ENCODE assay signal across 17 cellular contexts in the genomic region with DNA sequence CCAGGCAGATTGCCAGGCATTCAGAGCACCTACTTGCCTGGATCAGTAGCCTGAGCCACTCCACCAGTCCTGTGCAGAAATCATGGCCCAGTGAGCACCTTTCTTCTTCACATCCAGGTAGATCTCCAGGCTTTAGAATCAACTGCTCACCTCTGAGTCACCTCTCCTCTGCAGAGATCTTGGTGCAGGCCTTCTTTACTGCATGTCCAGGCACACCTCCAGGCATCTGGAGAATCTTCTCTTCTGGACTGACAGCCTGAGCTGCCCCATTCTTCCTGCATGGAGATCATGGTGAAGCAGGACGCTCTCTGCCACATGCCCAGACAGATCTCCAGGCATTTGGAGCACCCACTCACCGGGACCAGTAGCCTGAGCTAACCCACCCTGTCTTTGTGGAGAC.
A peak's percentile ranks its signal among the peaks of the same experiment; 100 is the strongest.
DNase-seq lines count a peak whose midpoint lies in the region; ATAC-seq, FAIRE-seq and TF ChIP-seq lines count a peak whose summit lies in the region.
"Had no signal": no experiment of that assay in that cellular context is flagged by ENCODE, and none has a peak within 500 bp of the region (broad histone marks: within the 10 kb centered on the region; RNA-seq: fewer than 3 reads in every experiment).

No MANE protein-coding gene starts in this region.

- H2BK20ac ChIP-seq in H1 (ENCODE audit: low read length), result no peak overlapping the region

- H4K20me1 ChIP-seq in H1 (replicated peaks in 1 of 2; ENCODE audit: control insufficient read depth in 1 of 2, insufficient read depth in 2 of 2, low read length in 2 of 2), result no peaks in the 10 kb centered on the region
- H4K20me1 ChIP-seq: BLaER1 treated with 17β-estradiol and CSF1 and Interleukin-3, amounts not matched to agents 10 nM and 100 nM had no signal

- H3K4ac ChIP-seq in H1 (replicated peaks; ENCODE audit: insufficient read length, low read depth, low read length) (no peak overlapping the region), neuronal stem cell (ENCODE audit: low read length) (no peak overlapping the region)

- no peak overlapping the region for H4K5ac ChIP-seq in H1 (ENCODE audit: insufficient read length, low read depth, low read length)

- H3K4me1 ChIP-seq in RWPE2 (ENCODE audit: insufficient read depth, poor library complexity, severe bottlenecking), result no peaks in the 10 kb centered on the region
- no peaks in the 10 kb centered on the region; a peak in 1 of 7 replicates for H3K4me1 ChIP-seq in H1 (replicated peaks in 1 of 4; ENCODE audit: control insufficient read depth in 3 of 4, insufficient read depth in 4 of 4, low read length in 3 of 4)
- peaks cover 0 to 8% (median 0%) of the 10 kb centered on the region in 3 donors for H3K4me1 ChIP-seq in gastroesophageal sphincter
- peaks cover 2 to 4% of the 10 kb centered on the region in 2 donors for H3K4me1 ChIP-seq in neuronal stem cell (ENCODE audit: control insufficient read depth in 2 of 2, insufficient read depth in 1 of 2, low read depth in 1 of 2, low read length in 2 of 2)
- peaks cover 0 to 5% of the 10 kb centered on the region in 2 donors for H3K4me1 ChIP-seq in adrenal gland (replicated peaks in 1 of 2)
- H3K4me1 ChIP-seq in HAP-1, result no peaks in the 10 kb centered on the region

- H3K27me3 ChIP-seq in RWPE2 (ENCODE audit: insufficient read depth, poor library complexity, severe bottlenecking), result no peaks in the 10 kb centered on the region
- no peaks in the 10 kb centered on the region for H3K27me3 ChIP-seq in H1 (replicated peaks in 1 of 4; ENCODE audit: control insufficient read depth in 3 of 4, extremely low read depth in 1 of 4, insufficient read depth in 3 of 4, low read length in 3 of 4)
- no peaks in the 10 kb centered on the region for H3K27me3 ChIP-seq in gastroesophageal sphincter
- no peaks in the 10 kb centered on the region for H3K27me3 ChIP-seq in neuronal stem cell (ENCODE audit: control insufficient read depth in 3 of 3, insufficient read depth in 3 of 3, low read depth in 1 of 3, low read length in 3 of 3)
- no peaks in the 10 kb centered on the region for H3K27me3 ChIP-seq in adrenal gland
- H3K27me3 ChIP-seq in HAP-1 (ENCODE audit: low read depth), result no peaks in the 10 kb centered on the region
- H3K27me3 ChIP-seq: BLaER1 treated with 17β-estradiol and CSF1 and Interleukin-3, amounts not matched to agents 10 nM and 100 nM had no signal

- no peak overlapping the region for H4K91ac ChIP-seq in H1 (replicated peaks; ENCODE audit: insufficient read length, low read length)
- no peak overlapping the region for H4K91ac ChIP-seq in neuronal stem cell (ENCODE audit: low read depth, low read length, poor library complexity)

- in situ Hi-C loops in G401 (cut with HindIII; ENCODE audit: low sequenced_read_pairs), result no loop called here
- in situ Hi-C loops in HAP-1 (cut with MboI; ENCODE audit: low sequenced_read_pairs), result no loop called here

- H3K36me3 ChIP-seq in RWPE2 (ENCODE audit: low read depth), result no peaks in the 10 kb centered on the region
- no peaks in the 10 kb centered on the region for H3K36me3 ChIP-seq in H1 (ENCODE audit: control insufficient read depth in 2 of 4, insufficient read depth in 4 of 4, low read length in 3 of 4)
- no peaks in the 10 kb centered on the region for H3K36me3 ChIP-seq in gastroesophageal sphincter
- H3K36me3 ChIP-seq in neuronal stem cell (replicated peaks in 1 of 2; ENCODE audit: control insufficient read depth in 2 of 2, insufficient read depth in 2 of 2, low read length in 2 of 2), result no peaks in the 10 kb centered on the region
- H3K36me3 ChIP-seq in adrenal gland (replicated peaks in 1 of 2), result no peaks in the 10 kb centered on the region
- no peaks in the 10 kb centered on the region for H3K36me3 ChIP-seq in HAP-1 (replicated peaks)
- H3K36me3 ChIP-seq: BLaER1 treated with 17β-estradiol and CSF1 and Interleukin-3, amounts not matched to agents 10 nM and 100 nM had no signal

- no peaks in the 10 kb centered on the region for H3K79me2 ChIP-seq in H1 (ENCODE audit: control insufficient read depth in 1 of 2, insufficient read depth in 2 of 2, low read length in 2 of 2)

- no peak for TF ChIP-seq EP300 in H1 (IDR thresholded peaks at IDR 0.05; ENCODE audit: borderline replicate concordance in 1 of 2, low read depth in 2 of 2, low read length in 2 of 2)
- no peak for TF ChIP-seq EP300 in gastroesophageal sphincter (IDR thresholded peaks at IDR 0.05)

- no peak overlapping the region for H3K27ac ChIP-seq in RWPE2 (ENCODE audit: poor library complexity, severe bottlenecking)
- H3K27ac ChIP-seq in H1 (ENCODE audit: low read depth, low read length), result no peak overlapping the region
- no peak overlapping the region for H3K27ac ChIP-seq in gastroesophageal sphincter
- no peak overlapping the region for H3K27ac ChIP-seq in neuronal stem cell (replicated peaks; ENCODE audit: low read length)
- no peak overlapping the region for H3K27ac ChIP-seq in adrenal gland
- H3K27ac ChIP-seq: BLaER1 treated with 17β-estradiol and CSF1 and Interleukin-3, amounts not matched to agents 10 nM and 100 nM had no signal

- intact Hi-C loops in adrenal gland (cut with DNase I), result no loop called here

- H3K56ac ChIP-seq in H1 (replicated peaks; ENCODE audit: insufficient read length, low read depth, low read length), result no peak overlapping the region

- no peak overlapping the region for H3K14ac ChIP-seq in H1 (ENCODE audit: insufficient read length)
- no peak overlapping the region for H3K14ac ChIP-seq in neuronal stem cell (ENCODE audit: low read length)

- no peak overlapping the region for H2BK15ac ChIP-seq in H1 (ENCODE audit: low read length)
- no peak overlapping the region for H2BK15ac ChIP-seq in neuronal stem cell (ENCODE audit: low read length)

- POLR2A ChIA-PET in H1 (lab: Charles Lee; ENCODE audit: partially characterized antibody), result no interaction called here

- FAIRE-seq in H1 (lab: Jason Lieb, UNC), result no peak
- FAIRE-seq: GM12878, GM19239, HepG2 had no signal

- DNase-seq in RWPE2 (ENCODE audit: low spot score) (no peak), H1 (ENCODE audit: low read depth in 1 of 2, low spot score in 2 of 2) (no peak), neuronal stem cell (ENCODE audit: low spot score) (no peak), G401 (ENCODE audit: low spot score) (no peak), ecto neural progenitor cell (ENCODE audit: low spot score) (no peak), adrenal gland (no peak), HAP-1 (ENCODE audit: low spot score in 2 of 2) (no peak)
- DNase-seq: Calu3; CD8-positive, alpha-beta T cell; DMS79 treated with DMSO at 0.1 percent for 48 hours; HFFc6 had no signal

- WGBS in H1 (ENCODE audit: extremely low coverage in 1 of 2, insufficient coverage in 1 of 2, insufficient read length in 1 of 2, insufficient replicate concordance in 2 of 2, low coverage in 1 of 2, low lambda C conversion rate in 2 of 2, missing lambda C conversion rate in 1 of 2), 2 experiments, result 89% methylated on average over 2 of the region's 2 CpGs; no CpG with 5 or more reads in 1 of the 2 experiments
- no CpG with 5 or more reads among the region's 2 CpGs for WGBS in gastroesophageal sphincter (ENCODE audit: low coverage in 1 of 2), 2 donors
- no CpG with 5 or more reads among the region's 2 CpGs for WGBS in neuronal stem cell (ENCODE audit: extremely low coverage in 2 of 2, insufficient read length in 2 of 2, insufficient replicate concordance in 1 of 2), 2 donors
- 84 to 100% (median 96%) methylated on average over 2 of the region's 2 CpGs; no CpG with 5 or more reads in 1 of the 4 donors for WGBS in adrenal gland, 4 donors

- H3K4me3 ChIP-seq in RWPE2 (ENCODE audit: severe bottlenecking) (no peak overlapping the region), H1 (ENCODE audit: extremely low read depth in 1 of 4, insufficient read depth in 2 of 4, low read depth in 3 of 4, low read length in 4 of 4) (no peak overlapping the region), gastroesophageal sphincter (no peak overlapping the region), neuronal stem cell (ENCODE audit: low read length in 2 of 2) (no peak overlapping the region), adrenal gland (no peak overlapping the region), HAP-1 (no peak overlapping the region)
- H3K4me3 ChIP-seq: BLaER1 treated with 17β-estradiol and CSF1 and Interleukin-3, amounts not matched to agents 10 nM and 100 nM; GM12878 had no signal

- no peaks in the 10 kb centered on the region for H3K9me3 ChIP-seq in RWPE2 (ENCODE audit: severe bottlenecking)
- peaks cover 17 to 20% of the 10 kb centered on the region in 2 experiments for H3K9me3 ChIP-seq in H1 (ENCODE audit: insufficient read depth in 2 of 2, low read depth in 1 of 2, low read length in 1 of 2)
- H3K9me3 ChIP-seq in gastroesophageal sphincter, result peaks cover 0 to 13% (median 0%) of the 10 kb centered on the region in 3 donors
- H3K9me3 ChIP-seq in neuronal stem cell (replicated peaks in 1 of 2; ENCODE audit: control insufficient read depth in 2 of 2, insufficient read depth in 1 of 2, low read depth in 1 of 2, low read length in 2 of 2), result peaks cover 6 to 32% of the 10 kb centered on the region in 2 donors
- H3K9me3 ChIP-seq in adrenal gland (replicated peaks in 1 of 3), result no peaks in the 10 kb centered on the region
- H3K9me3 ChIP-seq in HAP-1, result no peaks in the 10 kb centered on the region; the same call in 1 of the 2 replicates

- no peak for TF ChIP-seq CTCF in RWPE2 (IDR thresholded peaks at IDR 0.05; ENCODE audit: poor library complexity, severe bottlenecking)
- TF ChIP-seq CTCF in H1 (IDR thresholded peaks at IDR 0.05; ENCODE audit: control extremely low read depth in 1 of 3, insufficient read depth in 1 of 3, low read depth in 1 of 3, low read length in 3 of 3), result no peak
- TF ChIP-seq CTCF in gastroesophageal sphincter (IDR thresholded peaks at IDR 0.05), result no peak
- no peak for TF ChIP-seq CTCF in adrenal gland (IDR thresholded peaks at IDR 0.05)

- TF ChIP-seq POLR2A in H1 (IDR thresholded peaks at IDR 0.05; ENCODE audit: control extremely low read depth in 1 of 2, low read depth in 2 of 2, low read length in 2 of 2), result no peak
- TF ChIP-seq POLR2A in gastroesophageal sphincter (IDR thresholded peaks at IDR 0.05), result no peak
- no peak for TF ChIP-seq POLR2A in adrenal gland (IDR thresholded peaks at IDR 0.05)

- H2AFZ ChIP-seq in H1 (ENCODE audit: low read length) (no peak overlapping the region), neuronal stem cell (ENCODE audit: low read length) (no peak overlapping the region)

- CTCF ChIA-PET in H1 (lab: Charles Lee; ENCODE audit: partially characterized antibody), result interaction anchor here (0.8 to 0.9 kb wide), 2 partner anchors 10 to 67 kb away, joined by 3 to 4 read pairs; no protein-coding TSS in a partner anchor

- no peak overlapping the region for H4K8ac ChIP-seq in H1 (ENCODE audit: extremely low read depth, insufficient read depth, low read length)
- no peak overlapping the region for H4K8ac ChIP-seq in neuronal stem cell (ENCODE audit: low read depth, low read length)

- no peak for TF ChIP-seq RAD21 in H1 (IDR thresholded peaks at IDR 0.05 in 1 of 2, conservative IDR thresholded peaks at IDR 0.05 in 1 of 2; ENCODE audit: low read depth in 2 of 2, low read length in 2 of 2)

- H3K23ac ChIP-seq in H1 (ENCODE audit: insufficient read length) (no peak overlapping the region), neuronal stem cell (ENCODE audit: low read depth, low read length, poor library complexity) (no peak overlapping the region)

- ATAC-seq in RWPE2 (ENCODE audit: low read depth) (peak; percentile 35; the same call in 1 of the 3 replicates), gastroesophageal sphincter (peak; percentile 34)
- ATAC-seq: CD8-positive, alpha-beta T cell; GM12878; HCT116; HepG2 had no signal

- H3K4me2 ChIP-seq in H1 (ENCODE audit: insufficient read depth in 1 of 2, low read depth in 2 of 2, low read length in 2 of 2) (no peak overlapping the region), neuronal stem cell (ENCODE audit: insufficient read depth, low read length, poor library complexity, severe bottlenecking) (no peak overlapping the region)
- H3K4me2 ChIP-seq: BLaER1 treated with 17β-estradiol and CSF1 and Interleukin-3, amounts not matched to agents 10 nM and 100 nM had no signal

- H3K9ac ChIP-seq in H1 (replicated peaks in 1 of 4; ENCODE audit: extremely low read depth in 1 of 4, low read depth in 3 of 4, low read length in 3 of 4), result no peak overlapping the region
- H3K9ac ChIP-seq in neuronal stem cell (ENCODE audit: low read depth, low read length, poor library complexity), result no peak overlapping the region
- H3K9ac ChIP-seq: BLaER1 treated with 17β-estradiol and CSF1 and Interleukin-3, amounts not matched to agents 10 nM and 100 nM had no signal

- no peak overlapping the region for H2BK5ac ChIP-seq in H1 (ENCODE audit: low read depth, low read length)
- H2BK5ac ChIP-seq in neuronal stem cell (ENCODE audit: low read length), result no peak overlapping the region

- H3K18ac ChIP-seq in H1 (ENCODE audit: extremely low read depth, low read length) (no peak overlapping the region), neuronal stem cell (ENCODE audit: low read length) (peak overlapping the region; percentile 28)

- H2AK5ac ChIP-seq in H1 (ENCODE audit: low read depth, low read length) (no peak overlapping the region), neuronal stem cell (ENCODE audit: low read depth, low read length) (no peak overlapping the region)

- H2BK12ac ChIP-seq in H1 (ENCODE audit: low read depth, low read length) (peak overlapping the region; percentile 20; the same call in 1 of the 2 replicates), neuronal stem cell (ENCODE audit: low read length) (no peak overlapping the region)

- H2BK120ac ChIP-seq in H1 (replicated peaks; ENCODE audit: low read depth, low read length) (no peak overlapping the region), neuronal stem cell (ENCODE audit: low read depth, low read length) (no peak overlapping the region)

- H3K79me1 ChIP-seq in H1 (ENCODE audit: low read depth, low read length), result no peaks in the 10 kb centered on the region
- H3K79me1 ChIP-seq in neuronal stem cell (ENCODE audit: low read depth, low read length), result no peaks in the 10 kb centered on the region

- H3K23me2 ChIP-seq in H1 (ENCODE audit: low read depth, low read length), result no peaks in the 10 kb centered on the region
